ENCODE assay signal across 23 cellular contexts in genomic region chr16:75120253-75120652, GRCh38. TPM values are rescaled to one million over a fixed set of nuclear protein-coding genes. Genes with fewer than 3 reads are reported as not detected.
"Had no signal": no experiment of that assay in that cellular context is flagged by ENCODE, and none has a peak within 500 bp of the region (broad histone marks: within the 10 kb centered on the region; RNA-seq: fewer than 3 reads in every experiment).

No MANE protein-coding gene starts in this region.

- H3K4me1 Mint-ChIP-seq: activated naive CD8-positive, alpha-beta T cell treated with anti-CD3 and anti-CD28 coated beads, Interleukin-2, amount 10 ng/mL, durations not matched to agents 7 days and 5 days had no signal

- H3K4me3 ChIP-seq: adrenal gland, SK-N-MC had no signal

- ATAC-seq: activated CD4-positive, alpha-beta T cell treated with anti-CD3 and anti-CD28 coated beads for 36 hours; activated CD8-positive, alpha-beta T cell treated with anti-CD3 and anti-CD28 coated beads for 36 hours; T-cell had no signal

- H3K36me3 ChIP-seq: adrenal gland had no signal

- DNase-seq: activated CD4-positive, alpha-beta T cell treated with anti-CD3 and anti-CD28 coated beads for 36 hours; activated CD8-positive, alpha-beta memory T cell treated with anti-CD3 and anti-CD28 coated beads, Interleukin-2, amount 50 U/mL, for 48 hours; activated CD8-positive, alpha-beta T cell treated with anti-CD3 and anti-CD28 coated beads for 36 hours; activated naive CD4-positive, alpha-beta T cell treated with anti-CD3 and anti-CD28 coated beads, Interleukin-2, amount 50 U/mL, for 16 hours; activated naive CD8-positive, alpha-beta T cell treated with anti-CD3 and anti-CD28 coated beads, Interleukin-2, amount 10 ng/mL, durations not matched to agents 7 days and 5 days; activated T-cell treated with anti-CD3 and anti-CD28 coated beads, Interleukin-2, amount 50 U/mL, for 1 hour; adrenal gland; anterior cingulate cortex; cerebellar nuclear complex; MM.1S; NCI-H1105 treated with DMSO at 0.1 percent for 48 hours; NCI-H1436 treated with DMSO at 0.1 percent for 48 hours; NCI-H187; NCI-H2081; NCI-H446; NCI-H524; SIG-M5; T-cell; T-helper 2 cell; T1000 had no signal

- H3K27me3 ChIP-seq: adrenal gland had no signal

- H3K4me3 Mint-ChIP-seq: activated CD4-positive, alpha-beta T cell treated with anti-CD3 and anti-CD28 coated beads for 36 hours; activated CD8-positive, alpha-beta T cell treated with anti-CD3 and anti-CD28 coated beads for 36 hours; activated naive CD8-positive, alpha-beta T cell treated with anti-CD3 and anti-CD28 coated beads, Interleukin-2, amount 10 ng/mL, durations not matched to agents 7 days and 5 days; T-cell had no signal

- H3K36me3 Mint-ChIP-seq: activated naive CD8-positive, alpha-beta T cell treated with anti-CD3 and anti-CD28 coated beads, Interleukin-2, amount 10 ng/mL, durations not matched to agents 7 days and 5 days had no signal

- H3K27ac ChIP-seq: adrenal gland, SK-N-MC, VCaP had no signal

- FAIRE-seq: TTC549 had no signal

- H3K27ac Mint-ChIP-seq: activated CD4-positive, alpha-beta T cell treated with anti-CD3 and anti-CD28 coated beads for 36 hours; activated CD8-positive, alpha-beta T cell treated with anti-CD3 and anti-CD28 coated beads for 36 hours; activated naive CD8-positive, alpha-beta T cell treated with anti-CD3 and anti-CD28 coated beads, Interleukin-2, amount 10 ng/mL, durations not matched to agents 7 days and 5 days; T-cell had no signal

- H3K27me3 Mint-ChIP-seq: activated CD4-positive, alpha-beta T cell treated with anti-CD3 and anti-CD28 coated beads for 36 hours; activated CD8-positive, alpha-beta T cell treated with anti-CD3 and anti-CD28 coated beads for 36 hours; activated naive CD8-positive, alpha-beta T cell treated with anti-CD3 and anti-CD28 coated beads, Interleukin-2, amount 10 ng/mL, durations not matched to agents 7 days and 5 days; T-cell had no signal

RNA-seq across cellular contexts. Expression of gene LDHD, which starts 3.7 kb away (rescaled TPM):
- total RNA-seq: activated CD8-positive, alpha-beta T cell treated with anti-CD3 and anti-CD28 coated beads for 36 hours; activated naive CD8-positive, alpha-beta T cell treated with anti-CD3 and anti-CD28 coated beads, Interleukin-2, amount 10 ng/mL, durations not matched to agents 7 days and 5 days had no signal
